Comparison of ENCODE assay signal across 1 cellular context in the genomic region with DNA sequence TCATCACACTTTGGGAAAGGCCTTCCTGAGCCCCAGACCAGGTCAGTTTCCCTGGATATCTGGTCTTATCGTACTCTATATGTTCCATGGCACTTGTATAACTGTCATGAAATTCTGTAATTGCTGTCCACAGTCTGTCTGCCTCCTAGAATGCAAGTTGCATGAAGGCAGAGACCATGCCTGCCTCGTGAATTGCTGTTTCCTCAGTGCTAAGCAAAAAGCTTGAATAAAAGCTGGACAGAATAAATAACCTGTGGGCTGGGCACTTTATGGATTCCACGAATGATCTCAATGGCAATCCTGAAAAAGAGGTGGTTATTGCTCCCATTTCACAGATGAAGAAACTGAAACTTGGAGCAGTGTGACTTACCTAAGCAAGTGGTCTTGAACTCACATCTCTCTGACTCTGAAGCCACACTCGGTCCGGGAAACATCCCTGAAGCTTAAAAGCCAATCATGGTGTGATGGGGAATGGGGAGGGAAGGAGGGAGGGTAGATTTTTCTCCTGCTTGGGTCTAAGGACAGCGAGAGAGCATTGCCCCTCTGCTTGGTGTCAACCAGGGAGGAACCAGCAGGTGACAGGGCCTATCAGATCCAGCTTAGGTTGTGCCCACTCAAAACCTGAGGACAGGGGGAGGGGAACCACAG.
TF ChIP-seq lines count a peak whose summit lies in the region.

No MANE protein-coding gene starts in this region.

TF ChIP-seq in endothelial cell of umbilical vein, 7 proteins besides CTCF, POLR2A, EP300 and RAD21:
- no peak for TF ChIP-seq GATA2 (IDR thresholded peaks at IDR 0.05; ENCODE audit: insufficient read depth, insufficient read length, low read depth, low read length)
- TF ChIP-seq EZH2 (IDR thresholded peaks at IDR 0.05; ENCODE audit: borderline replicate concordance, low read depth, low read length, severe bottlenecking) = peak; percentile 63
- TF ChIP-seq POLR2AphosphoS5 (IDR thresholded peaks at IDR 0.05; ENCODE audit: insufficient read depth, low read depth, low read length) = no peak
TF ChIP-seq in endothelial cell of umbilical vein: peak in this region for 1.
